9 cellular contexts compared by ENCODE assay signal in genomic region chr10:96614515-96614914, GRCh38. TPM values are rescaled to one million over a fixed set of nuclear protein-coding genes. Genes with fewer than 3 reads are reported as not detected.
DNase-seq lines count a peak whose midpoint lies in the region; ATAC-seq and TF ChIP-seq lines count a peak whose summit lies in the region.
"Had no signal": no experiment of that assay in that cellular context is flagged by ENCODE, and none has a peak within 500 bp of the region (broad histone marks: within the 10 kb centered on the region; RNA-seq: fewer than 3 reads in every experiment).

No MANE protein-coding gene starts in this region.

- no peak overlapping the region for H3K4me3 Mint-ChIP-seq in chondrocyte (ENCODE audit: unreplicated experiment)
- H3K4me3 Mint-ChIP-seq in activated T-cell treated with anti-CD3 and anti-CD28 coated beads, Interleukin-2, amount 50 U/mL, for 24 hours, result no peak overlapping the region

- H3K36me3 Mint-ChIP-seq in chondrocyte (ENCODE audit: low read depth), result peaks cover 6% of the 10 kb centered on the region
- H3K36me3 Mint-ChIP-seq in activated T-cell treated with anti-CD3 and anti-CD28 coated beads, Interleukin-2, amount 50 U/mL, for 24 hours (ENCODE audit: low read depth), result no peaks in the 10 kb centered on the region

- peaks cover 16% of the 10 kb centered on the region for H3K4me1 Mint-ChIP-seq in chondrocyte (ENCODE audit: low read depth)
- peaks cover 7% of the 10 kb centered on the region for H3K4me1 Mint-ChIP-seq in activated T-cell treated with anti-CD3 and anti-CD28 coated beads, Interleukin-2, amount 50 U/mL, for 24 hours (ENCODE audit: low read depth)

- DNase-seq in NCI-H1105 treated with DMSO at 0.1 percent for 48 hours (lab: John Stamatoyannopoulos, UW), result peak; percentile 0
- no peak for DNase-seq in NCI-H1105 (lab: John Stamatoyannopoulos, UW)
- DNase-seq in NCI-H2171 (lab: John Stamatoyannopoulos, UW), result peak; percentile 20
- DNase-seq in chondrocyte (ENCODE audit: low spot score), result no peak
- peak; percentile 27 for DNase-seq in pulmonary artery endothelial cell (ENCODE audit: low read depth, low spot score)
- DNase-seq in activated T-cell treated with anti-CD3 and anti-CD28 coated beads, Interleukin-2, amount 50 U/mL, for 24 hours, result no peak
- DNase-seq: stimulated activated CD4-positive, alpha-beta T cell treated with anti-CD3 and anti-CD28 coated beads, Interleukin-4, amount 100 ng/mL, for 4 hours had no signal

- no peak for TF ChIP-seq CTCF in chondrocyte (IDR thresholded peaks at IDR 0.05)

- ATAC-seq in HG03095 (IDR thresholded peaks at IDR 0.05; ENCODE audit: unreplicated experiment) (no peak), HG03108 (IDR thresholded peaks at IDR 0.05; ENCODE audit: unreplicated experiment) (no peak)

- no peaks in the 10 kb centered on the region for H3K27me3 Mint-ChIP-seq in chondrocyte (ENCODE audit: low read depth)
- H3K27me3 Mint-ChIP-seq in activated T-cell treated with anti-CD3 and anti-CD28 coated beads, Interleukin-2, amount 50 U/mL, for 24 hours, result no peaks in the 10 kb centered on the region

- H3K9me3 Mint-ChIP-seq in chondrocyte (ENCODE audit: low read depth), result no peaks in the 10 kb centered on the region
- no peaks in the 10 kb centered on the region for H3K9me3 Mint-ChIP-seq in activated T-cell treated with anti-CD3 and anti-CD28 coated beads, Interleukin-2, amount 50 U/mL, for 24 hours

- peak overlapping the region; percentile 42 for H3K27ac Mint-ChIP-seq in chondrocyte (ENCODE audit: unreplicated experiment)
- no peak overlapping the region for H3K27ac Mint-ChIP-seq in activated T-cell treated with anti-CD3 and anti-CD28 coated beads, Interleukin-2, amount 50 U/mL, for 24 hours

RNA-seq across cellular contexts. Expression of gene TM9SF3, which starts 27.7 kb away (rescaled TPM):
- 178 to 192 TPM (median 189 TPM) in 3 replicates for total RNA-seq in chondrocyte
- 121 and 149 TPM in 2 replicates for total RNA-seq in pulmonary artery endothelial cell

Comparison
In these comparisons a context has a peak if more than half of its experiments do, and no peak if none do; other contexts are left out.
1. DNase-seq: peak in NCI-H1105 treated with DMSO at 0.1 percent for 48 hours (single experiment), NCI-H2171 (single experiment) and pulmonary artery endothelial cell (single experiment); none in NCI-H1105 (single experiment), chondrocyte (single experiment) and activated T-cell treated with anti-CD3 and anti-CD28 coated beads, Interleukin-2, amount 50 U/mL, for 24 hours (single experiment).